In the genomic region with DNA sequence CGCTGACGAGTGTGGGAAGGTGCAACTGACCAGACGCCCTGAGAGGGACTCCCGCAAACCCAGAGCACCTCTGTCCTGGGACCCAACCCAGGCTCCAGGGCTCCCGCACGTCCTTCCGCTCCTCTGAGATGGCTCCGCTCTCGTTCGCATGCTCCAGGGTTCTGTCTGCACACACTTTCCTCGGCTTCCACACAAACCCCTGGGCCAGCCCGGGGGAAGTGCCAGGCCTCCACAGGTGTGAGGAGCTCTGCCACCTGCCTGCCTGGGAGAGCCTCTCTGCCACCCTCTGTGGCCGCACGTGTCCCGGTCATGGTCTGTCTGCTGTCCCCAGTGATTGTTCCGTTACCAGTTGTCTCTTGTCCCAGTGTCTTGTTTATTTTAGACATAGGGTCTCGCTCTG, we compare ENCODE assay signal across 25 cellular contexts.
DNase-seq lines count a peak whose midpoint lies in the region; ATAC-seq, FAIRE-seq and TF ChIP-seq lines count a peak whose summit lies in the region.
"Had no signal": no experiment of that assay in that cellular context is flagged by ENCODE, and none has a peak within 500 bp of the region (broad histone marks: within the 10 kb centered on the region; RNA-seq: fewer than 3 reads in every experiment).

No MANE protein-coding gene starts in this region.

- peaks cover 12% of the 10 kb centered on the region; the same call in 1 of the 2 replicates for H4K20me1 ChIP-seq in BLaER1

- H3K9me3 ChIP-seq in BLaER1 (peaks cover 57% of the 10 kb centered on the region), Peyer's patch (peaks cover 0 to 4% (median 0%) of the 10 kb centered on the region in 4 donors)

- H3K4me2 ChIP-seq in BLaER1, result peak overlapping the region; percentile 15; the same call in 1 of the 2 replicates

- DNase-seq in Peyer's patch, result peak in 2 of 3 donors; percentile 21 to 33
- peak in 22 of 42 donors; percentile 1 to 41 (median 7) for DNase-seq in head of caudate nucleus
- peak; percentile 49 for DNase-seq in sciatic nerve (ENCODE audit: low spot score)
- DNase-seq in GM12891 (ENCODE audit: insufficient read length, low spot score), result no peak
- no peak for DNase-seq in globus pallidus (ENCODE audit: low spot score)
- DNase-seq: activated CD4-positive, alpha-beta memory T cell treated with anti-CD3 and anti-CD28 coated beads for 36 hours; amniotic stem cell; Calu3; effector memory CD4-positive, alpha-beta T cell; foreskin keratinocyte; lower lobe of right lung; natural killer cell; NCI-H1105; NCI-H1930; NCI-H526; occipital lobe; stimulated activated CD4-positive, alpha-beta T cell treated with anti-CD3 and anti-CD28 coated beads, Interleukin-2, amount 100 ng/mL, for 48 hours had no signal

- H3K27ac ChIP-seq in BLaER1, result no peak overlapping the region
- H3K27ac ChIP-seq in Peyer's patch, result no peak overlapping the region
- H3K27ac ChIP-seq: breast epithelium, foreskin keratinocyte, lower lobe of right lung had no signal

- peaks cover 23% of the 10 kb centered on the region for H3K4me1 ChIP-seq in BLaER1
- H3K4me1 ChIP-seq in Peyer's patch, result no peaks in the 10 kb centered on the region
- H3K4me1 ChIP-seq: breast epithelium, foreskin keratinocyte, lower lobe of right lung had no signal

- TF ChIP-seq CTCF in Peyer's patch (IDR thresholded peaks at IDR 0.05), result no peak

- H3K4me3 ChIP-seq in BLaER1, result peak overlapping the region; percentile 21; the same call in 1 of the 2 replicates
- H3K4me3 ChIP-seq in Peyer's patch, result no peak overlapping the region
- H3K4me3 ChIP-seq: breast epithelium, lower lobe of right lung had no signal

- no peak for FAIRE-seq in GM12891 (lab: Jason Lieb, UNC)
- FAIRE-seq: colon, GM12892, TTC549, urothelium cell line had no signal

- intact Hi-C loops in head of caudate nucleus (cut with DNase I) (no loop called here), sciatic nerve (cut with DNase I) (no loop called here)

- H3K36me3 ChIP-seq in BLaER1 (peaks cover 85% of the 10 kb centered on the region), Peyer's patch (peaks cover 0 to 54% (median 0%) of the 10 kb centered on the region in 3 donors)
- H3K36me3 ChIP-seq: breast epithelium had no signal

- H3K9ac ChIP-seq in BLaER1, result no peak overlapping the region

- H3K27me3 ChIP-seq in BLaER1 (no peaks in the 10 kb centered on the region), Peyer's patch (no peaks in the 10 kb centered on the region)
- H3K27me3 ChIP-seq: breast epithelium, foreskin keratinocyte had no signal

- no peak for TF ChIP-seq POLR2A in Peyer's patch (IDR thresholded peaks at IDR 0.05)
- no peak for TF ChIP-seq POLR2A in GM12891 (IDR thresholded peaks at IDR 0.05; ENCODE audit: low read depth, low read length)

- ATAC-seq in sciatic nerve, result no peak
- ATAC-seq in HG02798 (IDR thresholded peaks at IDR 0.05; ENCODE audit: poor library complexity, unreplicated experiment), result no peak
- ATAC-seq: foreskin keratinocyte, lower lobe of right lung, natural killer cell, Panc1 had no signal

TF ChIP-seq in GM12891, 5 proteins besides CTCF, POLR2A, EP300 and RAD21:
- TF ChIP-seq POLR2AphosphoS5 (IDR thresholded peaks at IDR 0.05; ENCODE audit: low read depth, low read length) (no peak), PAX5 (IDR thresholded peaks at IDR 0.05; ENCODE audit: insufficient read depth, low read length, severe bottlenecking) (no peak), SPI1 (IDR thresholded peaks at IDR 0.05; ENCODE audit: low read depth, low read length) (no peak), TAF1 (IDR thresholded peaks at IDR 0.05; ENCODE audit: low read depth, low read length) (no peak), POU2F2 (IDR thresholded peaks at IDR 0.05; ENCODE audit: low read depth, low read length) (no peak)

Comparison
In these comparisons a context has a peak if more than half of its experiments do, and no peak if none do; other contexts are left out.
1. DNase-seq: peak in Peyer's patch (2 of 3), head of caudate nucleus (22 of 42) and sciatic nerve (single experiment); none in GM12891 (single experiment) and globus pallidus (single experiment).